1 cellular context compared by ENCODE assay signal in genomic region chr5:59955241-59955640, GRCh38.
TF ChIP-seq lines count a peak whose summit lies in the region.

No MANE protein-coding gene starts in this region.

TF ChIP-seq in GM23338, 12 proteins besides CTCF, POLR2A, EP300 and RAD21 (continued from another document):
- TF ChIP-seq ZNF462 (CRISPR knock-in tag; IDR thresholded peaks at IDR 0.05): no peak
- no peak for TF ChIP-seq EZH2phosphoT487 (IDR thresholded peaks at IDR 0.05; ENCODE audit: unreplicated experiment)
- no peak for TF ChIP-seq ZNF331 (CRISPR knock-in tag; IDR thresholded peaks at IDR 0.05; ENCODE audit: low read depth)
- TF ChIP-seq JUNB (IDR thresholded peaks at IDR 0.05; ENCODE audit: unreplicated experiment): no peak
- TF ChIP-seq EZH2 (IDR thresholded peaks at IDR 0.05; ENCODE audit: low read depth, unreplicated experiment): no peak
- no peak for TF ChIP-seq POLR2AphosphoS5 (IDR thresholded peaks at IDR 0.05; ENCODE audit: low read depth)
